1 cellular context compared by ENCODE assay signal in the genomic region with DNA sequence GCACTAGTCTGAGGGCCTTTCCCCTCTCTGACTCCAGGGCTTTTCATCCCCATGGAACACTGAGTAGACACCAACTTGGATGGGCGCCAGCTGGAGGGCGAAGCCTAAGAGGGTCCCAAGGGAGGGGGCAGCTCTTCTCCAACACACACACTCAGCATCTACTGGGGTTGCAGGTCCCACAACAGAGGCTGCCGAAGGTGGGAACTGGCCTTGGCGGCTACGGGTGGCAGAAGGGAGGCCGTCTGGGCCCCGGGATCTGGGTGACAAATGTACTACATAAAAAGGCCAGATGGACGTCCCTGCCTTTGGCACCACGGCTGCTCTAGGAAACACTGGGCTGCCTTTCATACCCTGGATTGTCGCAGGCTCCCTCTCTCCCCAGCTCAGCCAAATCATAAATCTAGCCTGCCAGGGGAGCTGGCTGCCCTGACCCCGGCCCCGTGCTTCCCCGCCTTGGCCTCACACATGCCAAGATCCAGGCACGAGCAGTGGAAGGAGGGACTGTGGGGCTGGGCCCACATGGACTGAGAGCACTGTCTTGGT.
TF ChIP-seq lines count a peak whose summit lies in the region.

No MANE protein-coding gene starts in this region.

TF ChIP-seq in WTC11, 78 proteins besides CTCF, POLR2A, EP300 and RAD21 (continued from another document):
- no peak for TF ChIP-seq ZNF512 (CRISPR knock-in tag; IDR thresholded peaks at IDR 0.05; ENCODE audit: borderline replicate concordance)
- no peak for TF ChIP-seq ZNF121 (CRISPR knock-in tag; IDR thresholded peaks at IDR 0.05)
- TF ChIP-seq E2F4 (CRISPR knock-in tag; IDR thresholded peaks at IDR 0.05; ENCODE audit: borderline replicate concordance, low read depth), result no peak
- no peak for TF ChIP-seq SMAD3 (CRISPR knock-in tag; IDR thresholded peaks at IDR 0.05; ENCODE audit: borderline replicate concordance)
